In genomic region chr11:46564459-46564858, GRCh38 we compare ENCODE assay signal across 17 cellular contexts. TPM values are rescaled to one million over a fixed set of nuclear protein-coding genes. Genes with fewer than 3 reads are reported as not detected.
A peak's percentile ranks its signal among the peaks of the same experiment; 100 is the strongest.
DNase-seq lines count a peak whose midpoint lies in the region; ATAC-seq and TF ChIP-seq lines count a peak whose summit lies in the region.
"Had no signal": no experiment of that assay in that cellular context is flagged by ENCODE, and none has a peak within 500 bp of the region (broad histone marks: within the 10 kb centered on the region; RNA-seq: fewer than 3 reads in every experiment).

No MANE protein-coding gene starts in this region.

- H3K27ac ChIP-seq in Panc1 (ENCODE audit: low read length) (peak overlapping the region; percentile 62), SJCRH30 (no peak overlapping the region)
- H3K27ac ChIP-seq: skin epidermis, stomach had no signal

- POLR2A ChIA-PET in Panc1 (lab: Charles Lee) = interaction anchor here (0.6 kb wide), 1 partner anchor 136 kb away, joined by 3 read pairs; the partner anchor contains the start of gene ARHGAP1

- ATAC-seq in Panc1 (no peak), omental fat pad (ENCODE audit: low FRiP score) (no peak), GM21360 (IDR thresholded peaks at IDR 0.05; ENCODE audit: unreplicated experiment) (no peak)
- ATAC-seq: body of pancreas had no signal

- H3K27ac Mint-ChIP-seq in activated T-cell treated with anti-CD3 and anti-CD28 coated beads, Interleukin-2, amount 50 U/mL, for 24 hours = peak overlapping the region; percentile 61

- H3K4me1 ChIP-seq in Panc1 (ENCODE audit: control insufficient read depth, insufficient read depth, low read length) = peaks cover 28% of the 10 kb centered on the region
- no peaks in the 10 kb centered on the region for H3K4me1 ChIP-seq in SJCRH30

- no TSS peak for BruUV-seq in Panc1 (replicated peaks; lab: Mats Ljungman, UMichigan)

- H3K4me1 Mint-ChIP-seq in activated T-cell treated with anti-CD3 and anti-CD28 coated beads, Interleukin-2, amount 50 U/mL, for 24 hours (ENCODE audit: low read depth) = peaks cover 51% of the 10 kb centered on the region

- H3K9me3 ChIP-seq in Panc1 (ENCODE audit: control insufficient read depth, insufficient read depth, low read depth, low read length) (no peaks in the 10 kb centered on the region), SJCRH30 (replicated peaks) (no peaks in the 10 kb centered on the region)
- H3K9me3 ChIP-seq: body of pancreas, stomach had no signal

- intact Hi-C loops in Panc1 (cut with micrococcal nuclease; ENCODE audit: unreplicated experiment) = no loop called here

- H3K27me3 ChIP-seq in Panc1 (ENCODE audit: control insufficient read depth, insufficient read depth, low read length) (no peaks in the 10 kb centered on the region), SJCRH30 (no peaks in the 10 kb centered on the region)
- H3K27me3 ChIP-seq: body of pancreas, stomach had no signal

- H3K36me3 Mint-ChIP-seq in activated T-cell treated with anti-CD3 and anti-CD28 coated beads, Interleukin-2, amount 50 U/mL, for 24 hours (ENCODE audit: low read depth) = peaks cover 1% of the 10 kb centered on the region

- DNase-seq in activated T-cell treated with anti-CD3 and anti-CD28 coated beads, Interleukin-2, amount 50 U/mL, for 24 hours = no peak
- no peak for DNase-seq in activated T-cell treated with anti-CD3 and anti-CD28 coated beads, Interleukin-2, amount 50 U/mL, for 1 hour
- DNase-seq in Panc1 (ENCODE audit: low read depth, low spot score) = peak; percentile 52
- peak; percentile 50 for DNase-seq in choroid plexus epithelial cell (ENCODE audit: low read depth)
- peak; percentile 27 for DNase-seq in retinal pigment epithelial cell (ENCODE audit: low read depth)
- DNase-seq in SJCRH30 = no peak
- no peak for DNase-seq in omental fat pad (ENCODE audit: low spot score)
- DNase-seq: activated CD8-positive, alpha-beta memory T cell treated with anti-CD3 and anti-CD28 coated beads, Interleukin-2, amount 50 U/mL, for 4 hours; body of pancreas; effector CD8-positive, alpha-beta T cell; glutamatergic neuron; kidney glomerular epithelial cell; NCI-H1105; nucleus accumbens; stomach had no signal

- no peaks in the 10 kb centered on the region for H3K27me3 Mint-ChIP-seq in activated T-cell treated with anti-CD3 and anti-CD28 coated beads, Interleukin-2, amount 50 U/mL, for 24 hours

- H3K4me3 Mint-ChIP-seq in activated T-cell treated with anti-CD3 and anti-CD28 coated beads, Interleukin-2, amount 50 U/mL, for 24 hours = no peak overlapping the region

- CTCF ChIA-PET in Panc1 (lab: Charles Lee) = no interaction called here

- H3K36me3 ChIP-seq in Panc1 (ENCODE audit: control insufficient read depth, insufficient read depth, low read length) = no peaks in the 10 kb centered on the region
- H3K36me3 ChIP-seq in SJCRH30 = 0 out of 2 replicates have a peak, but pooled peaks cover 2% of the 10 kb centered on the region
- H3K36me3 ChIP-seq: stomach had no signal

- H3K4me3 ChIP-seq in Panc1 (ENCODE audit: low read depth in 2 of 2, low read length in 2 of 2) = no peak overlapping the region
- H3K4me3 ChIP-seq in choroid plexus epithelial cell (ENCODE audit: low read depth, low read length) = no peak overlapping the region
- no peak overlapping the region for H3K4me3 ChIP-seq in retinal pigment epithelial cell (ENCODE audit: low read length)
- no peak overlapping the region for H3K4me3 ChIP-seq in SJCRH30
- H3K4me3 ChIP-seq: body of pancreas, skin epidermis, stomach had no signal

- H3K9me3 Mint-ChIP-seq in activated T-cell treated with anti-CD3 and anti-CD28 coated beads, Interleukin-2, amount 50 U/mL, for 24 hours = no peaks in the 10 kb centered on the region

- in situ Hi-C loops in Panc1 (cut with HindIII; ENCODE audit: low pct_unique_long_range_greater_than_20kb, low sequenced_read_pairs) = no loop called here

- TF ChIP-seq CTCF in Panc1 (IDR thresholded peaks at IDR 0.05) = no peak
- TF ChIP-seq CTCF in choroid plexus epithelial cell (conservative IDR thresholded peaks at IDR 0.05; ENCODE audit: low read depth, low read length) = no peak
- no peak for TF ChIP-seq CTCF in retinal pigment epithelial cell (conservative IDR thresholded peaks at IDR 0.05; ENCODE audit: low read depth, low read length)
- no peak for TF ChIP-seq CTCF in omental fat pad (IDR thresholded peaks at IDR 0.05)

RNA-seq across cellular contexts. Expression of gene AMBRA1, which starts 29.4 kb away (rescaled TPM):
- total RNA-seq in Panc1 (2021; ENCODE audit: unreplicated experiment) (40.0 TPM), omental fat pad (10 to 100 TPM; 19.2 to 41.0 (median 23.5) TPM)
- polyA plus RNA-seq in Panc1 (2012; ENCODE audit: insufficient read length) = 39.3 TPM
- total RNA-seq in SJCRH30 (2014; rRNA removed; shearing (Covaris generic)) = 23.1 and 23.4 TPM in 2 replicates

RNA-seq across cellular contexts. Expression of gene HARBI1, which starts 52.6 kb away (rescaled TPM):
- total RNA-seq in Panc1 (2021; ENCODE audit: unreplicated experiment) (6.4 TPM), omental fat pad (1 to 10 TPM; 1.4 to 4.0 (median 2.7) TPM)
- 3.6 TPM for polyA plus RNA-seq in Panc1 (2012; ENCODE audit: insufficient read length)
- total RNA-seq in SJCRH30 (2014; rRNA removed; shearing (Covaris generic)) = 8.4 and 9.3 TPM in 2 replicates

RNA-seq across cellular contexts. Expression of gene ATG13, which starts 52.9 kb away (rescaled TPM):
- total RNA-seq in Panc1 (2021; ENCODE audit: unreplicated experiment) (57.9 TPM), omental fat pad (100 to 1,000 TPM in 1 of 4 donors, 10 to 100 TPM in 3; 73.7 to 137 (median 83.3) TPM)
- polyA plus RNA-seq in Panc1 (2012; ENCODE audit: insufficient read length) = 60.0 TPM
- total RNA-seq in SJCRH30 (2014; rRNA removed; shearing (Covaris generic)) = 77.4 and 83.6 TPM in 2 replicates

Comparison
In these comparisons a context has a peak if more than half of its experiments do, and no peak if none do; other contexts are left out.
1. DNase-seq: peak in Panc1 (single experiment), choroid plexus epithelial cell (single experiment) and retinal pigment epithelial cell (single experiment); none in activated T-cell treated with anti-CD3 and anti-CD28 coated beads, Interleukin-2, amount 50 U/mL, for 24 hours (single experiment), activated T-cell treated with anti-CD3 and anti-CD28 coated beads, Interleukin-2, amount 50 U/mL, for 1 hour (single experiment), SJCRH30 (0 of 2) and omental fat pad (single experiment).